In genomic region chr9:87854563-87854962, GRCh38 we compare ENCODE assay signal across 24 cellular contexts. TPM values are rescaled to one million over a fixed set of nuclear protein-coding genes. Genes with fewer than 3 reads are reported as not detected.
"Had no signal": no experiment of that assay in that cellular context is flagged by ENCODE, and none has a peak within 500 bp of the region (broad histone marks: within the 10 kb centered on the region; RNA-seq: fewer than 3 reads in every experiment).

No MANE protein-coding gene starts in this region.

- H3K27ac Mint-ChIP-seq: effector memory CD8-positive, alpha-beta T cell; stimulated activated effector memory CD8-positive, alpha-beta T cell treated with anti-CD3 and anti-CD28 coated beads, Interleukin-12 subunit alpha, Interleukin-12 subunit beta, amount 100 ng/mL, for 72 hours had no signal

- H3K4me3 Mint-ChIP-seq: effector memory CD8-positive, alpha-beta T cell; naive thymus-derived CD8-positive, alpha-beta T cell; neural crest cell; stimulated activated effector memory CD8-positive, alpha-beta T cell treated with anti-CD3 and anti-CD28 coated beads, Interleukin-12 subunit alpha, Interleukin-12 subunit beta, amount 100 ng/mL, for 72 hours had no signal

- H3K4me1 Mint-ChIP-seq: naive thymus-derived CD8-positive, alpha-beta T cell; neural crest cell had no signal

- H3K36me3 Mint-ChIP-seq: naive thymus-derived CD8-positive, alpha-beta T cell; stimulated activated effector memory CD8-positive, alpha-beta T cell treated with anti-CD3 and anti-CD28 coated beads, Interleukin-12 subunit alpha, Interleukin-12 subunit beta, amount 100 ng/mL, for 72 hours had no signal

- H3K9me3 Mint-ChIP-seq: effector memory CD8-positive, alpha-beta T cell; stimulated activated effector memory CD8-positive, alpha-beta T cell treated with anti-CD3 and anti-CD28 coated beads, Interleukin-12 subunit alpha, Interleukin-12 subunit beta, amount 100 ng/mL, for 72 hours had no signal

- ATAC-seq: effector memory CD8-positive, alpha-beta T cell; gastroesophageal sphincter; left colon; mucosa of descending colon; naive thymus-derived CD8-positive, alpha-beta T cell; stimulated activated effector memory CD8-positive, alpha-beta T cell treated with anti-CD3 and anti-CD28 coated beads, Interleukin-12 subunit alpha, Interleukin-12 subunit beta, amount 100 ng/mL, for 72 hours; stimulated activated naive CD8-positive, alpha-beta T cell treated with anti-CD3 and anti-CD28 coated beads, Interleukin-15, Interleukin-2, amounts not matched to agents 100 U/mL and 50 U/mL, for 24 hours had no signal

- DNase-seq: effector memory CD8-positive, alpha-beta T cell; esophagus squamous epithelium; left colon; mucosa of descending colon; naive thymus-derived CD8-positive, alpha-beta T cell; ovary; small intestine; stimulated activated CD4-positive, alpha-beta T cell treated with anti-CD3 and anti-CD28 coated beads, Interleukin-12 subunit alpha, Interleukin-12 subunit beta, amount 100 ng/mL, for 4 hours; stimulated activated CD4-positive, alpha-beta T cell treated with anti-CD3 and anti-CD28 coated beads, Interleukin-2, amount 100 ng/mL, for 48 hours; stimulated activated CD8-positive, alpha-beta memory T cell treated with anti-CD3 and anti-CD28 coated beads, Interleukin-4, amount 100 ng/mL, for 48 hours; stimulated activated naive CD8-positive, alpha-beta T cell treated with anti-CD3 and anti-CD28 coated beads, Interleukin-15, Interleukin-2, amounts not matched to agents 100 U/mL and 50 U/mL, for 24 hours; trophoblast cell had no signal

RNA-seq across cellular contexts. Expression of gene SPATA31E1, which starts 28.1 kb away (rescaled TPM):
- total RNA-seq: epithelial cell of proximal tubule; esophagus squamous epithelium; gastroesophageal sphincter; kidney epithelial cell; left colon; liver; lung microvascular endothelial cell; mesenteric fat pad; naive thymus-derived CD8-positive, alpha-beta T cell; ovary; posterior vena cava; right atrium auricular region; thoracic aorta; urinary bladder had no signal
